8 cellular contexts compared by ENCODE assay signal in genomic region chr14:54676822-54677708, GRCh38.
DNase-seq lines count a peak whose midpoint lies in the region; ATAC-seq and TF ChIP-seq lines count a peak whose summit lies in the region.

No MANE protein-coding gene starts in this region.

- H3K36me3 ChIP-seq in SJSA1 (peaks cover 4% of the 10 kb centered on the region; the same call in 1 of the 2 replicates), neural progenitor cell (no peaks in the 10 kb centered on the region)

- H3K27ac ChIP-seq in SJSA1 (peak overlapping the region; percentile 94), neural progenitor cell (peak overlapping the region; percentile 23)

- no peaks in the 10 kb centered on the region for H3K27me3 ChIP-seq in SJSA1 (replicated peaks)
- H3K27me3 ChIP-seq in neural progenitor cell, result no peaks in the 10 kb centered on the region

- no peaks in the 10 kb centered on the region for H3K9me3 Mint-ChIP-seq in neural progenitor cell

- peak overlapping the region; percentile 97 for H3K27ac Mint-ChIP-seq in neural progenitor cell

- H3K4me1 Mint-ChIP-seq in neural progenitor cell, result peaks cover 59% of the 10 kb centered on the region

- no peaks in the 10 kb centered on the region for H3F3A ChIP-seq in neural progenitor cell (ENCODE audit: low read depth)

- DNase-seq in AG10803 (ENCODE audit: low read depth) (peak; percentile 97), SJSA1 (ENCODE audit: low read depth in 1 of 2, low spot score in 2 of 2) (peak; percentile 78 to 86), fibroblast of pulmonary artery (ENCODE audit: low read depth) (peak; percentile 97), neural progenitor cell (ENCODE audit: low spot score) (peak; percentile 78), GF-D8 (lab: John Stamatoyannopoulos, UW) (no peak)

- peaks cover 2% of the 10 kb centered on the region for H3K27me3 Mint-ChIP-seq in neural progenitor cell (ENCODE audit: insufficient read depth, low read depth)

- no peaks in the 10 kb centered on the region for H3K36me3 Mint-ChIP-seq in neural progenitor cell

- TF ChIP-seq CTCF in AG10803 (conservative IDR thresholded peaks at IDR 0.05; ENCODE audit: low read length) (no peak), fibroblast of pulmonary artery (IDR thresholded peaks at IDR 0.05; ENCODE audit: low read length, missing control alignments) (no peak), neural progenitor cell (IDR thresholded peaks at IDR 0.05) (no peak)

- H3K79me2 ChIP-seq in neural progenitor cell (ENCODE audit: low read depth), result no peaks in the 10 kb centered on the region

- peak overlapping the region; percentile 10; the same call in 1 of the 2 replicates for H3K4me3 ChIP-seq in AG10803 (ENCODE audit: low read length)
- H3K4me3 ChIP-seq in SJSA1, result no peak overlapping the region
- peak overlapping the region; percentile 6 for H3K4me3 ChIP-seq in fibroblast of pulmonary artery (replicated peaks; ENCODE audit: low read depth, low read length)
- no peak overlapping the region for H3K4me3 ChIP-seq in neural progenitor cell

- peak overlapping the region; percentile 7 for H2AFZ ChIP-seq in neural progenitor cell (replicated peaks)

- no peaks in the 10 kb centered on the region for H4K20me1 ChIP-seq in neural progenitor cell (ENCODE audit: low read depth)

- 0 out of 2 replicates have a peak, but pooled peaks cover 3% of the 10 kb centered on the region for H3K9me3 ChIP-seq in SJSA1 (replicated peaks)
- no peaks in the 10 kb centered on the region for H3K9me3 ChIP-seq in neural progenitor cell (ENCODE audit: low read depth)

- H3K9ac ChIP-seq in neural progenitor cell, result no peak overlapping the region

- peak overlapping the region; percentile 48 for H3K4me2 ChIP-seq in neural progenitor cell

- peak overlapping the region; percentile 41 for H3K4me3 Mint-ChIP-seq in neural progenitor cell

- ATAC-seq in HG03045 (IDR thresholded peaks at IDR 0.05; ENCODE audit: unreplicated experiment) (no peak), HG03521 (IDR thresholded peaks at IDR 0.05; ENCODE audit: unreplicated experiment) (no peak), HG03460 (IDR thresholded peaks at IDR 0.05; ENCODE audit: unreplicated experiment) (no peak)

- peaks cover 77% of the 10 kb centered on the region for H3K4me1 ChIP-seq in SJSA1 (replicated peaks)
- peaks cover 34% of the 10 kb centered on the region for H3K4me1 ChIP-seq in neural progenitor cell

Comparison
In these comparisons a context has a peak if more than half of its experiments do, and no peak if none do; other contexts are left out.
1. H3K4me3 ChIP-seq: peak in AG10803 (single experiment) and fibroblast of pulmonary artery (single experiment); none in SJSA1 (single experiment) and neural progenitor cell (single experiment).